12 cellular contexts compared by ENCODE assay signal in the genomic region with DNA sequence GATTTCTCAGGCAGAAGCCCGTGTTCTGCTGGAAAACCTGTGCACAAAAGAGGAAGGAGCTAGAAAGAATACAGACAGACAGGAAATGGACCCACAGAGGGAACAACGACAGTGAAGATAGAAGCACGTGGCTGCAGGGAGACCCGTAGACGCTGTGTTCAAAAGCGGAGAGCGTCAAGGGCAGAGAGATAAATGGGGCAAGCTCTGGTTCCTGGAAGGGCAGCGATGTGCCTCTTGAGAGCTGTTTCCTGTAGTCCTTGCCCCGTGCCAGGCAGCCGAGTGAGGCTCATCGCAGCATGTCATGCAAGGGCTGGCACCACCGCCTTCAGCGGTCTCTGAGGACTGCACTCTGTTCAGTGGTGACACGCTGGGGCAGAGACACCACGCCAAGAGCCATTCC. TPM values are rescaled to one million over a fixed set of nuclear protein-coding genes. Genes with fewer than 3 reads are reported as not detected.
DNase-seq lines count a peak whose midpoint lies in the region; ATAC-seq and TF ChIP-seq lines count a peak whose summit lies in the region.
"Had no signal": no experiment of that assay in that cellular context is flagged by ENCODE, and none has a peak within 500 bp of the region (broad histone marks: within the 10 kb centered on the region; RNA-seq: fewer than 3 reads in every experiment).

No MANE protein-coding gene starts in this region.

- ATAC-seq in GM23338 (no peak), GM18517 (IDR thresholded peaks at IDR 0.05; ENCODE audit: unreplicated experiment) (no peak), GM21390 (IDR thresholded peaks at IDR 0.05; ENCODE audit: unreplicated experiment) (no peak)

- H3K27me3 Mint-ChIP-seq in GM23338 (ENCODE audit: insufficient read depth, low read depth, poor library complexity) (peaks cover 4% of the 10 kb centered on the region), chondrocyte (ENCODE audit: low read depth) (no peaks in the 10 kb centered on the region)

- no peak overlapping the region for H3K4me3 ChIP-seq in GM23338
- H3K4me3 ChIP-seq: smooth muscle cell had no signal

- no peaks in the 10 kb centered on the region for H3K9me2 ChIP-seq in GM23338 (ENCODE audit: insufficient read depth)

- no peak overlapping the region for H3K4me3 Mint-ChIP-seq in GM23338
- H3K4me3 Mint-ChIP-seq in chondrocyte (ENCODE audit: unreplicated experiment) = no peak overlapping the region

- TF ChIP-seq CTCF in GM23338 (conservative IDR thresholded peaks at IDR 0.05; ENCODE audit: low read depth in 2 of 2) = no peak
- no peak for TF ChIP-seq CTCF in chondrocyte (IDR thresholded peaks at IDR 0.05)
- no peak for TF ChIP-seq CTCF in GM10248 (IDR thresholded peaks at IDR 0.05; ENCODE audit: control extremely low read depth, extremely low read depth, low read depth, missing control alignments)

- H3K4me1 ChIP-seq in GM23338 (ENCODE audit: insufficient read depth) = peaks cover 5% of the 10 kb centered on the region; the same call in 1 of the 2 replicates

- peak overlapping the region; percentile 6; the same call in 1 of the 2 replicates for H3K27ac Mint-ChIP-seq in GM23338
- H3K27ac Mint-ChIP-seq in chondrocyte (ENCODE audit: unreplicated experiment) = no peak overlapping the region

- peaks cover 9% of the 10 kb centered on the region for H3K4me1 Mint-ChIP-seq in GM23338
- H3K4me1 Mint-ChIP-seq in chondrocyte (ENCODE audit: low read depth) = peaks cover 9% of the 10 kb centered on the region

- H3K27ac ChIP-seq in GM23338 (ENCODE audit: low read depth) = peak overlapping the region; percentile 69; the same call in 1 of the 2 replicates

- H3K4me2 ChIP-seq in GM23338 = no peak overlapping the region
- H3K4me2 ChIP-seq: smooth muscle cell had no signal

- no peaks in the 10 kb centered on the region for H4K20me1 ChIP-seq in GM23338 (replicated peaks; ENCODE audit: insufficient read depth)

- DNase-seq in GM23338 (ENCODE audit: low spot score) (no peak), NOMO-1 (lab: John Stamatoyannopoulos, UW; ENCODE audit: unreplicated experiment in 2 of 2) (peak; percentile 47 to 86), chondrocyte (ENCODE audit: low spot score) (peak; percentile 72), pons (ENCODE audit: low spot score) (peak; percentile 84), GM10248 (ENCODE audit: extremely low spot score) (no peak)
- DNase-seq: activated gamma-delta T cell, erythroblast, NCI-H1417 treated with DMSO at 0.1 percent for 48 hours, SW 1271 had no signal

- no peaks in the 10 kb centered on the region for H3K9me3 Mint-ChIP-seq in GM23338
- no peaks in the 10 kb centered on the region for H3K9me3 Mint-ChIP-seq in chondrocyte (ENCODE audit: low read depth)

- H3K27me3 ChIP-seq in GM23338 (ENCODE audit: insufficient read depth) = no peaks in the 10 kb centered on the region

- no peaks in the 10 kb centered on the region for H3K36me3 ChIP-seq in GM23338 (ENCODE audit: insufficient read depth)

- CTCF ChIA-PET in GM10248 (lab: Yijun Ruan, JAX) = interaction anchor here (2.0 kb wide), 1 partner anchor 11 kb away, joined by 8 read pairs; no protein-coding TSS in a partner anchor

- no peaks in the 10 kb centered on the region for H3K79me2 ChIP-seq in GM23338 (replicated peaks; ENCODE audit: insufficient read depth)

- H3K36me3 Mint-ChIP-seq in GM23338 (ENCODE audit: low read depth) = no peaks in the 10 kb centered on the region; the same call in 2 of the 3 replicates
- H3K36me3 Mint-ChIP-seq in chondrocyte (ENCODE audit: low read depth) = peaks cover 23% of the 10 kb centered on the region

- POLR2A ChIA-PET in GM10248 (lab: Yijun Ruan, JAX) = no interaction called here

- no peaks in the 10 kb centered on the region for H3F3A ChIP-seq in GM23338 (replicated peaks; ENCODE audit: low read depth)

- no peak overlapping the region for H2AFZ ChIP-seq in GM23338

TF ChIP-seq in GM23338, 12 proteins besides CTCF, POLR2A, EP300 and RAD21 (continues in another document):
- no peak for TF ChIP-seq CREB1 (CRISPR knock-in tag; IDR thresholded peaks at IDR 0.05; ENCODE audit: low read depth)
- TF ChIP-seq NANOG (IDR thresholded peaks at IDR 0.05; ENCODE audit: borderline replicate concordance) = no peak
- no peak for TF ChIP-seq EZH2phosphoT487 (IDR thresholded peaks at IDR 0.05; ENCODE audit: unreplicated experiment)
- TF ChIP-seq, protein P1, sequence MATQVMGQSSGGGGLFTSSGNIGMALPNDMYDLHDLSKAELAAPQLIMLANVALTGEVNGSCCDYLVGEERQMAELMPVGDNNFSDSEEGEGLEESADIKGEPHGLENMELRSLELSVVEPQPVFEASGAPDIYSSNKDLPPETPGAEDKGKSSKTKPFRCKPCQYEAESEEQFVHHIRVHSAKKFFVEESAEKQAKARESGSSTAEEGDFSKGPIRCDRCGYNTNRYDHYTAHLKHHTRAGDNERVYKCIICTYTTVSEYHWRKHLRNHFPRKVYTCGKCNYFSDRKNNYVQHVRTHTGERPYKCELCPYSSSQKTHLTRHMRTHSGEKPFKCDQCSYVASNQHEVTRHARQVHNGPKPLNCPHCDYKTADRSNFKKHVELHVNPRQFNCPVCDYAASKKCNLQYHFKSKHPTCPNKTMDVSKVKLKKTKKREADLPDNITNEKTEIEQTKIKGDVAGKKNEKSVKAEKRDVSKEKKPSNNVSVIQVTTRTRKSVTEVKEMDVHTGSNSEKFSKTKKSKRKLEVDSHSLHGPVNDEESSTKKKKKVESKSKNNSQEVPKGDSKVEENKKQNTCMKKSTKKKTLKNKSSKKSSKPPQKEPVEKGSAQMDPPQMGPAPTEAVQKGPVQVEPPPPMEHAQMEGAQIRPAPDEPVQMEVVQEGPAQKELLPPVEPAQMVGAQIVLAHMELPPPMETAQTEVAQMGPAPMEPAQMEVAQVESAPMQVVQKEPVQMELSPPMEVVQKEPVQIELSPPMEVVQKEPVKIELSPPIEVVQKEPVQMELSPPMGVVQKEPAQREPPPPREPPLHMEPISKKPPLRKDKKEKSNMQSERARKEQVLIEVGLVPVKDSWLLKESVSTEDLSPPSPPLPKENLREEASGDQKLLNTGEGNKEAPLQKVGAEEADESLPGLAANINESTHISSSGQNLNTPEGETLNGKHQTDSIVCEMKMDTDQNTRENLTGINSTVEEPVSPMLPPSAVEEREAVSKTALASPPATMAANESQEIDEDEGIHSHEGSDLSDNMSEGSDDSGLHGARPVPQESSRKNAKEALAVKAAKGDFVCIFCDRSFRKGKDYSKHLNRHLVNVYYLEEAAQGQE (IDR thresholded peaks at IDR 0.05; ENCODE audit: unreplicated experiment) = no peak
- no peak for TF ChIP-seq EZH2 (IDR thresholded peaks at IDR 0.05; ENCODE audit: low read depth, unreplicated experiment)

RNA-seq across cellular contexts. Expression of a gene that starts 43.6 kb away (rescaled TPM):
- 2.7 and 3.3 TPM in 2 replicates for total RNA-seq in GM23338 (2014; rRNA removed; shearing (Covaris generic))
- 1.8 and 2.7 TPM in 2 replicates for polyA plus RNA-seq in GM23338 (2016; fragmentation: Nextera tagmentation; extraction: Ambion mirVana)
- not detected in 3 replicates for total RNA-seq in chondrocyte
- total RNA-seq: smooth muscle cell had no signal
- polyA plus RNA-seq: smooth muscle cell had no signal

Comparison
In these comparisons a context has a peak if more than half of its experiments do, and no peak if none do; other contexts are left out.
1. DNase-seq: peak in NOMO-1 (2 of 2), chondrocyte (single experiment) and pons (single experiment); none in GM23338 (single experiment) and GM10248 (single experiment).